ENCODE assay signal across 1 cellular context in the genomic region with DNA sequence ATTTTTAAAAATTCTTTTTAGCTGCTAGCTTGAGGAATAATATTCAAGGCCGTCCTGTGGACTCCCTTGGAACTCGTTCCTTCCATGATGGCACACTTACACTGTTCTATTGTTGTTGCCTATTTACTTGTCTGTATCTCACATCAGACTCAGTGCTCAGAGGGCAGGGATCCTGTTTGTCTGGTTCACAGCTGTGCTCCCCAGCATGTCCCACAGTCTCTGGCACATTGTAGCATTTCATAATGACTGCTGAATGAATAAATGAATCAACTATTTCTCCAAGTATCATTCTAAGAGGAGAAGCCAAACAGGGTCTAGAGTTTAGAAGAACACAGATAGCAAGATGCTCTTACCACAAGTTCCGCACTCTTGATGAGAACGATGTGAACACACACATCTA.
TF ChIP-seq lines count a peak whose summit lies in the region.

No MANE protein-coding gene starts in this region.

TF ChIP-seq in HepG2, 621 proteins besides CTCF, POLR2A, EP300 and RAD21:
- TF ChIP-seq SETDB1 (CRISPR knock-in tag; IDR thresholded peaks at IDR 0.05; ENCODE audit: borderline replicate concordance) (no peak), ZNF263 (CRISPR knock-in tag; IDR thresholded peaks at IDR 0.05) (peak; percentile 87), FOXA1 (IDR thresholded peaks at IDR 0.05) (no peak), FOXA1 (CRISPR knock-in tag; IDR thresholded peaks at IDR 0.05) (peak; percentile 28; the same call in 1 of the 2 replicates), FOXP1 (IDR thresholded peaks at IDR 0.05) (no peak), FOXP1 (CRISPR knock-in tag; IDR thresholded peaks at IDR 0.05) (peak; percentile 34; the same call in 1 of the 2 replicates)
- TF ChIP-seq, protein P1, sequence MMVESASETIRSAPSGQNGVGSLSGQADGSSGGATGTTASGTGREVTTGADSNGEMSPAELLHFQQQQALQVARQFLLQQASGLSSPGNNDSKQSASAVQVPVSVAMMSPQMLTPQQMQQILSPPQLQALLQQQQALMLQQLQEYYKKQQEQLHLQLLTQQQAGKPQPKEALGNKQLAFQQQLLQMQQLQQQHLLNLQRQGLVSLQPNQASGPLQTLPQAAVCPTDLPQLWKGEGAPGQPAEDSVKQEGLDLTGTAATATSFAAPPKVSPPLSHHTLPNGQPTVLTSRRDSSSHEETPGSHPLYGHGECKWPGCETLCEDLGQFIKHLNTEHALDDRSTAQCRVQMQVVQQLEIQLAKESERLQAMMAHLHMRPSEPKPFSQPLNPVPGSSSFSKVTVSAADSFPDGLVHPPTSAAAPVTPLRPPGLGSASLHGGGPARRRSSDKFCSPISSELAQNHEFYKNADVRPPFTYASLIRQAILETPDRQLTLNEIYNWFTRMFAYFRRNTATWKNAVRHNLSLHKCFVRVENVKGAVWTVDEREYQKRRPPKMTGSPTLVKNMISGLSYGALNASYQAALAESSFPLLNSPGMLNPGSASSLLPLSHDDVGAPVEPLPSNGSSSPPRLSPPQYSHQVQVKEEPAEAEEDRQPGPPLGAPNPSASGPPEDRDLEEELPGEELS (CRISPR knock-in tag; IDR thresholded peaks at IDR 0.05): peak; percentile 27; the same call in 1 of the 2 replicates
